Comparison of ENCODE assay signal across 8 cellular contexts in the genomic region with DNA sequence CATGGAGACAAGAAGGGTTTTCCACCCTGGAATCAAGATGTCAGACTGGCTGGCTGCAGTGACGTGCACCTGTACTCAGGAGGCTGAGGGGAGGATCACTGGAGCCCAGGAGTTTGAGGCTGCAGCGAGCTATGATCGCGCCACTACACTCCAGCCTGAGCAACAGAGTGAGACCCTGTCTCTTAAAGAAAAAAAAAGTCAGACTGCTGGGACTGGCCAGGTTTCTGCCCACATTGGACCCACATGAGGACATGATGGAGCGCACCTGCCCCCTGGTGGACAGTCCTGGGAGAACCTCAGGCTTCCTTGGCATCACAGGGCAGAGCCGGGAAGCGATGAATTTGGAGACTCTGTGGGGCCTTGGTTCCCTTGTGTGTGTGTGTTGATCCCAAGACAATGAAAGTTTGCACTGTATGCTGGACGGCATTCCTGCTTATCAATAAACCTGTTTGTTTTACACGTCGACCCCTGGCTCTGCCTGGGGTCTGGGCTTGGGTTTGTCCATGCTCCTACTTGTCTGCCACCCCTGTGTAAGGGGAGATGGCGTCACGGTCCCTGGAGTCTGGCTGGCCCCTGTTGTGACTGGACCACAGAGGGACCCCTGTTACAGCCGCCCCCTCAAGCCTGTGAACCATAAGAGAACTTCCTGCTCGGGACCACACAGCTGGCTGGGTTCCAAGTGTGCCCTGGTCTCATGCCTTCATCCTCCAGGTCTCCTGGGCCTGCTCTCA. TPM values are rescaled to one million over a fixed set of nuclear protein-coding genes. Genes with fewer than 3 reads are reported as not detected.
DNase-seq lines count a peak whose midpoint lies in the region; ATAC-seq and TF ChIP-seq lines count a peak whose summit lies in the region.

No MANE protein-coding gene starts in this region.

- H3K79me1 ChIP-seq in H9 (ENCODE audit: insufficient read depth, low read depth, low read length, poor library complexity, severe bottlenecking): no peaks in the 10 kb centered on the region

- DNase-seq in Caco-2: peak; percentile 74 to 87
- DNase-seq in H9: peak; percentile 87
- DNase-seq in NCI-H460 (ENCODE audit: extremely low read depth, low read depth): peak; percentile 73
- DNase-seq in activated CD4-positive, alpha-beta T cell treated with anti-CD3 and anti-CD28 coated beads for 36 hours: peak; percentile 93
- DNase-seq in central memory CD8-positive, alpha-beta T cell (ENCODE audit: low spot score in 2 of 2): peak; percentile 75 to 92
- DNase-seq in left kidney (ENCODE audit: low read depth, low spot score): peak; percentile 95
- peak; percentile 88 for DNase-seq in stimulated activated CD4-positive, alpha-beta T cell treated with anti-CD3 and anti-CD28 coated beads, Interleukin-4, amount 100 ng/mL, for 1 hour

- POLR2A ChIA-PET in Caco-2 (lab: Charles Lee): no interaction called here
- POLR2A ChIA-PET in activated CD4-positive, alpha-beta T cell treated with anti-CD3 and anti-CD28 coated beads for 36 hours (lab: Charles Lee): interaction anchor here (1.5 kb wide), 1 partner anchor 85 kb away, joined by 4 read pairs; no protein-coding TSS in a partner anchor

- H4K20me1 ChIP-seq in H9 (ENCODE audit: control insufficient read depth, insufficient read depth, insufficient read length): no peaks in the 10 kb centered on the region

- no peak overlapping the region for H4K8ac ChIP-seq in H9 (replicated peaks; ENCODE audit: insufficient read length, low read depth, low read length)

- H3T11ph ChIP-seq in H9 (ENCODE audit: low read length): no peak overlapping the region

- no peak overlapping the region for H3K4me3 ChIP-seq in Caco-2 (ENCODE audit: low read depth, low read length)

- no peak overlapping the region for H4K91ac ChIP-seq in H9 (ENCODE audit: insufficient read length, low read depth, low read length)

- H3K4me1 ChIP-seq in Caco-2: no peaks in the 10 kb centered on the region
- no peaks in the 10 kb centered on the region; the same call in 1 of the 2 replicates for H3K4me1 ChIP-seq in H9 (ENCODE audit: insufficient read depth, low read length)

- no peaks in the 10 kb centered on the region for H3K23me2 ChIP-seq in H9 (ENCODE audit: insufficient read length, low read depth, low read length, poor library complexity, severe bottlenecking)

- H3K27ac Mint-ChIP-seq in Caco-2 (ENCODE audit: unreplicated experiment) (no peak overlapping the region), H9 (peak overlapping the region in 2 of 3 experiments; percentile 70 to 81; a peak in 2 of 7 replicates)
- peak overlapping the region; percentile 17 for H3K27ac Mint-ChIP-seq in activated CD4-positive, alpha-beta T cell treated with anti-CD3 and anti-CD28 coated beads for 36 hours
- peak overlapping the region; percentile 71 for H3K27ac Mint-ChIP-seq in central memory CD8-positive, alpha-beta T cell (ENCODE audit: low read depth)

- no CpG with 5 or more reads among the region's 14 CpGs for WGBS in H9 (ENCODE audit: extremely low coverage, insufficient read length, low lambda C conversion rate)

- H3K9me3 ChIP-seq in Caco-2: no peaks in the 10 kb centered on the region
- H3K9me3 ChIP-seq in H9 (ENCODE audit: control insufficient read depth, low read depth, low read length): no peaks in the 10 kb centered on the region

- no peaks in the 10 kb centered on the region for H3K36me3 ChIP-seq in Caco-2 (ENCODE audit: control insufficient read depth, insufficient read depth, low read length)

- CTCF ChIA-PET in Caco-2 (lab: Charles Lee): interaction anchor here (0.6 to 6.0 kb wide), 4 partner anchors 10 to 261 kb away, joined by 3 to 29 read pairs (median 3); no protein-coding TSS in a partner anchor
- CTCF ChIA-PET in activated CD4-positive, alpha-beta T cell treated with anti-CD3 and anti-CD28 coated beads for 36 hours (lab: Charles Lee): interaction anchor here (0.6 to 8.4 kb wide), 12 partner anchors 10 to 244 kb away, joined by 3 to 265 read pairs (median 4); no protein-coding TSS in a partner anchor

- intact Hi-C loops in Caco-2 (cut with micrococcal nuclease; ENCODE audit: unreplicated experiment): loop anchor here (1.0 kb wide), 1 partner anchor 84 kb away; no protein-coding TSS in a partner anchor
- intact Hi-C loops in activated CD4-positive, alpha-beta T cell treated with anti-CD3 and anti-CD28 coated beads for 36 hours (cut with DNase I, micrococcal nuclease): loop anchor here (1.0 to 10.0 kb wide), 4 partner anchors 30 to 374 kb away; a partner anchor contains a TSS

- no peaks in the 10 kb centered on the region for H3K79me2 ChIP-seq in H9 (ENCODE audit: insufficient read depth, low read length)

- H3K9me3 Mint-ChIP-seq in Caco-2 (ENCODE audit: unreplicated experiment) (no peaks in the 10 kb centered on the region), H9 (no peaks in the 10 kb centered on the region; a peak in 2 of 5 replicates)
- no peaks in the 10 kb centered on the region for H3K9me3 Mint-ChIP-seq in activated CD4-positive, alpha-beta T cell treated with anti-CD3 and anti-CD28 coated beads for 36 hours (ENCODE audit: low read depth)
- no peaks in the 10 kb centered on the region for H3K9me3 Mint-ChIP-seq in central memory CD8-positive, alpha-beta T cell

- H3K18ac ChIP-seq in H9 (ENCODE audit: insufficient read length, low read depth, low read length): no peak overlapping the region

- H3K27me3 Mint-ChIP-seq in Caco-2 (ENCODE audit: insufficient read depth, unreplicated experiment): peaks cover 3% of the 10 kb centered on the region
- H3K27me3 Mint-ChIP-seq in H9 (ENCODE audit: low read depth): no peaks in the 10 kb centered on the region; the same call in 1 of the 2 replicates
- H3K27me3 Mint-ChIP-seq in activated CD4-positive, alpha-beta T cell treated with anti-CD3 and anti-CD28 coated beads for 36 hours: no peaks in the 10 kb centered on the region
- no peaks in the 10 kb centered on the region for H3K27me3 Mint-ChIP-seq in central memory CD8-positive, alpha-beta T cell

- no peak overlapping the region for H3K9ac ChIP-seq in H9 (ENCODE audit: extremely low read depth, insufficient read length, low read length)

- peak; percentile 68 for ATAC-seq in activated CD4-positive, alpha-beta T cell treated with anti-CD3 and anti-CD28 coated beads for 36 hours
- ATAC-seq in central memory CD8-positive, alpha-beta T cell (replicated peaks; ENCODE audit: extremely low read depth, poor library complexity, severe bottlenecking): peak; percentile 66
- ATAC-seq in HG02840 (IDR thresholded peaks at IDR 0.05; ENCODE audit: low FRiP score, unreplicated experiment): no peak

- H2BK120ac ChIP-seq in H9 (ENCODE audit: low read depth, low read length, poor library complexity, severe bottlenecking): no peak overlapping the region

- H3K27ac ChIP-seq in H9 (ENCODE audit: insufficient read length, low read depth, low read length): no peak overlapping the region

- no peak overlapping the region for H4K5ac ChIP-seq in H9 (ENCODE audit: insufficient read length, low read depth, low read length)

- no peak overlapping the region for H3K56ac ChIP-seq in H9 (ENCODE audit: insufficient read length, low read depth, low read length)

- H2AFZ ChIP-seq in H9 (ENCODE audit: low read length): no peak overlapping the region

- H2BK20ac ChIP-seq in H9 (ENCODE audit: low read depth, low read length, poor library complexity, severe bottlenecking): no peak overlapping the region

- H2BK15ac ChIP-seq in H9 (ENCODE audit: low read depth, low read length): no peak overlapping the region

- H3K14ac ChIP-seq in H9 (ENCODE audit: insufficient read depth, low read length): no peak overlapping the region

- no TSS peak for BruUV-seq in Caco-2 (replicated peaks; lab: Mats Ljungman, UMichigan)

- no peak overlapping the region for H2BK12ac ChIP-seq in H9 (ENCODE audit: insufficient read length, low read depth, low read length)

- H3K4me2 ChIP-seq in H9 (ENCODE audit: insufficient read depth, insufficient read length, low read length): no peak overlapping the region

- H2AK5ac ChIP-seq in H9 (ENCODE audit: insufficient read length, low read length): no peak overlapping the region

- no peak overlapping the region for H3K4me3 Mint-ChIP-seq in Caco-2 (ENCODE audit: unreplicated experiment)
- no peak overlapping the region for H3K4me3 Mint-ChIP-seq in H9
- H3K4me3 Mint-ChIP-seq in activated CD4-positive, alpha-beta T cell treated with anti-CD3 and anti-CD28 coated beads for 36 hours: no peak overlapping the region
- H3K4me3 Mint-ChIP-seq in central memory CD8-positive, alpha-beta T cell: peak overlapping the region; percentile 51

- H3K36me3 Mint-ChIP-seq in Caco-2 (ENCODE audit: insufficient read depth, unreplicated experiment) (no peaks in the 10 kb centered on the region), H9 (ENCODE audit: insufficient read depth in 1 of 3, low read depth in 3 of 3) (no peaks in the 10 kb centered on the region)
- peaks cover 24% of the 10 kb centered on the region for H3K36me3 Mint-ChIP-seq in activated CD4-positive, alpha-beta T cell treated with anti-CD3 and anti-CD28 coated beads for 36 hours (ENCODE audit: low read depth)
- H3K36me3 Mint-ChIP-seq in central memory CD8-positive, alpha-beta T cell (ENCODE audit: insufficient read depth): peaks cover 29% of the 10 kb centered on the region

- no peak overlapping the region for H2BK5ac ChIP-seq in H9 (ENCODE audit: insufficient read length, low read length)

- H3K27me3 ChIP-seq in Caco-2 (replicated peaks; ENCODE audit: control insufficient read depth, insufficient read depth, low read length) (no peaks in the 10 kb centered on the region), H9 (ENCODE audit: insufficient read depth, low read length) (no peaks in the 10 kb centered on the region)

- no peaks in the 10 kb centered on the region for H3K4me1 Mint-ChIP-seq in Caco-2 (ENCODE audit: low read depth, unreplicated experiment)
- peaks cover 15 to 18% of the 10 kb centered on the region in 2 experiments for H3K4me1 Mint-ChIP-seq in H9
- H3K4me1 Mint-ChIP-seq in activated CD4-positive, alpha-beta T cell treated with anti-CD3 and anti-CD28 coated beads for 36 hours: peaks cover 47% of the 10 kb centered on the region
- H3K4me1 Mint-ChIP-seq in central memory CD8-positive, alpha-beta T cell: peaks cover 56% of the 10 kb centered on the region

- TF ChIP-seq CTCF in Caco-2 (IDR thresholded peaks at IDR 0.05; ENCODE audit: insufficient read depth in 1 of 2, low read depth in 1 of 2, low read length in 1 of 2, severe bottlenecking in 1 of 2, unreplicated experiment in 1 of 2) (peak; percentile 88 to 91), H9 (conservative IDR thresholded peaks at IDR 0.05) (peak; percentile 96)

- no peak overlapping the region for H3K23ac ChIP-seq in H9 (ENCODE audit: insufficient read length, low read depth, low read length)

- no peak overlapping the region for H3K4ac ChIP-seq in H9 (ENCODE audit: low read depth, low read length)

RNA-seq across cellular contexts. Expression of a gene that starts 20.9 kb away (rescaled TPM):
- 22.7 and 25.6 TPM in 2 replicates for total RNA-seq in Caco-2 (2022)
- 18.8 and 20.2 TPM in 2 replicates for total RNA-seq in H9 (2021)
- 10.4 and 13.7 TPM in 2 replicates for total RNA-seq in NCI-H460 (2014; rRNA removed; shearing (Covaris generic))
- polyA plus RNA-seq in NCI-H460 (2014; cell fraction: nucleus; rRNA removed): 9.9 and 11.3 TPM in 2 replicates
- total RNA-seq in activated CD4-positive, alpha-beta T cell treated with anti-CD3 and anti-CD28 coated beads for 36 hours: 10 to 100 TPM; 20.6 to 22.9 TPM

RNA-seq across cellular contexts. Expression of a gene that starts 42.1 kb away (rescaled TPM):
- total RNA-seq in Caco-2 (2022) (2.6 and 3.5 TPM in 2 replicates), H9 (2021) (0.57 and 0.68 TPM in 2 replicates)
- total RNA-seq in NCI-H460 (2014; rRNA removed; shearing (Covaris generic)): 0.92 and 2.0 TPM in 2 replicates
- 0.21 and 0.56 TPM in 2 replicates for polyA plus RNA-seq in NCI-H460 (2014; cell fraction: nucleus; rRNA removed)
- 100 to 1,000 TPM; 107 to 116 TPM for total RNA-seq in activated CD4-positive, alpha-beta T cell treated with anti-CD3 and anti-CD28 coated beads for 36 hours

Comparison
In these comparisons a context has a peak if more than half of its experiments do, and no peak if none do; other contexts are left out.
1. RNA of a gene that starts 42.1 kb away (total RNA-seq): 107 to 116 TPM in activated CD4-positive, alpha-beta T cell treated with anti-CD3 and anti-CD28 coated beads for 36 hours; 2.6 to 3.5 TPM in Caco-2, 0.92 to 2.0 TPM in NCI-H460 and 0.57 to 0.68 TPM in H9; every median in the first group is over 10 times any median in the second.
2. Peak in every context shown above with its lines, with median percentiles within 50 percentile points of each other: DNase-seq.